12 cellular contexts compared by ENCODE assay signal in the genomic region with DNA sequence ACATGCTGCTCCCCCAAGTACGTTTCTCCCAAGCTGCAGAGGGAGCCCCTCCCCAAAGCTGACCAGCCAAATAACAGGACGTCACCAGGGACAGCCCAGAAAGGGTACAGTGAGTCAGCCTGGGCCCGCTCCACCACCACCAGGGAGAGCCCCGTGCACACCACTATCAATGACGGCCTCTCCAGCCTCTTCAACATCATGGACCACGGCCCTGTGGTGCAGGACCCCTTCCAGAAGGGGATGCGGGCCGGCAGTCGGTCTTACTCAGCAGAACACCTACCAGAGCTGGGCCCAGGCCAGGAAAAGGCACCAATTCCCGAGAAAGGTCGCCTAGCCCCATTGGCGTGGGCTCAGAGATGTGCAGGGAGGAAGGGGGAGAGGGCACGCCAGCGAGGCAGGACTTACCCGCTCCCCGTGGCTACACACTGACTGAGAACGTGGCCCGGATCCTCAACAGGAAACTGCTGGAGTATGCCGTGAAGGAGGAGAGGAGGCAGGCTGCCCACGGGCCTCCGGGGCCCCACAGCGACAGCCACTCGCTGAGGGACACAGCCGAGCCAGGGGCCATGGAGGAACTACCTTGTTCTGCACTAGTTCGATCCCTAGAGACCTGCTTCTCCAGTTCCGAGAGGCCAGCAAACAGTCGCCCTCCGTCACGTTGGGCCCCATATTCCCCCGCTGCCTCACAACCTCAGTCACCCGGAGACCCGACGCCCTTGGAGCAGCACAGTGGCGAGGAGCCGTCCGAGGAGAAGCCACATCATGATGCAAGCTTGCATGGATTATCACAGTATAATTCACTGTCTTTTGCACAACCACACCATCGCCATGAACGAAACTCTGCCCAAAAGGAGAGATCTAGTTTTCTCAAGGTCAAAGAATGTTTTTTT.
"Had no signal": no experiment of that assay in that cellular context is flagged by ENCODE, and none has a peak within 500 bp of the region (broad histone marks: within the 10 kb centered on the region; RNA-seq: fewer than 3 reads in every experiment).

No MANE protein-coding gene starts in this region.

- H3K4me2 ChIP-seq: neural progenitor cell had no signal

- H3K27ac Mint-ChIP-seq: activated CD8-positive, alpha-beta T cell treated with anti-CD3 and anti-CD28 coated beads, Interleukin-2, amount 10 ng/mL, durations not matched to agents 7 days and 5 days; neural progenitor cell had no signal

- ATAC-seq: activated CD8-positive, alpha-beta T cell treated with anti-CD3 and anti-CD28 coated beads, Interleukin-2, amount 10 ng/mL, durations not matched to agents 7 days and 5 days; gastrocnemius medialis had no signal

- H3K9ac ChIP-seq: neural progenitor cell, parathyroid adenoma had no signal

- H3K36me3 Mint-ChIP-seq: neural progenitor cell had no signal

- H3K4me1 ChIP-seq: adrenal gland, colonic mucosa, gastrocnemius medialis, neural progenitor cell, parathyroid adenoma, suprapubic skin had no signal

- H3K9me3 Mint-ChIP-seq: neural progenitor cell had no signal

- H3K27ac ChIP-seq: adrenal gland, colonic mucosa, gastrocnemius medialis, neural progenitor cell, parathyroid adenoma, suprapubic skin had no signal

- DNase-seq: activated CD4-positive, alpha-beta T cell treated with anti-CD3 and anti-CD28 coated beads for 48 hours; activated CD8-positive, alpha-beta memory T cell treated with anti-CD3 and anti-CD28 coated beads, Interleukin-2, amount 50 U/mL, for 48 hours; activated CD8-positive, alpha-beta T cell treated with anti-CD3 and anti-CD28 coated beads, Interleukin-2, amount 10 ng/mL, durations not matched to agents 7 days and 5 days; activated naive CD4-positive, alpha-beta T cell treated with anti-CD3 and anti-CD28 coated beads, Interleukin-2, amount 50 U/mL, for 16 hours; adrenal gland; colonic mucosa; gastrocnemius medialis; stimulated activated CD4-positive, alpha-beta T cell treated with anti-CD3 and anti-CD28 coated beads, Interleukin-1b, Interleukin-23, amount 100 ng/mL, for 48 hours; stimulated activated naive CD4-positive, alpha-beta T cell treated with Interleukin-2 at 50 U/mL for 16 hours had no signal

- H3K4me3 ChIP-seq: adrenal gland, colonic mucosa, gastrocnemius medialis, neural progenitor cell, suprapubic skin had no signal

- H3K36me3 ChIP-seq: adrenal gland, colonic mucosa, gastrocnemius medialis, neural progenitor cell, suprapubic skin had no signal

- H3K27me3 ChIP-seq: adrenal gland, colonic mucosa, gastrocnemius medialis, neural progenitor cell, suprapubic skin had no signal

- H3K4me3 Mint-ChIP-seq: activated CD8-positive, alpha-beta T cell treated with anti-CD3 and anti-CD28 coated beads, Interleukin-2, amount 10 ng/mL, durations not matched to agents 7 days and 5 days; neural progenitor cell had no signal

- H3K9me3 ChIP-seq: adrenal gland, colonic mucosa, gastrocnemius medialis had no signal

- H3K4me1 Mint-ChIP-seq: neural progenitor cell had no signal

- H2AFZ ChIP-seq: neural progenitor cell, parathyroid adenoma had no signal
